In genomic region chr1:109786531-109787021, GRCh38 we compare ENCODE assay signal across 11 cellular contexts. TPM values are rescaled to one million over a fixed set of nuclear protein-coding genes. Genes with fewer than 3 reads are reported as not detected.
DNase-seq lines count a peak whose midpoint lies in the region; ATAC-seq and TF ChIP-seq lines count a peak whose summit lies in the region.
"Had no signal": no experiment of that assay in that cellular context is flagged by ENCODE, and none has a peak within 500 bp of the region (broad histone marks: within the 10 kb centered on the region; RNA-seq: fewer than 3 reads in every experiment).

No MANE protein-coding gene starts in this region.

- H3K4me3 ChIP-seq in cardiac muscle cell (no peak overlapping the region), adipocyte (ENCODE audit: low read length) (no peak overlapping the region)

- peaks cover 51% of the 10 kb centered on the region for H3K4me1 Mint-ChIP-seq in type B pancreatic cell (ENCODE audit: unreplicated experiment)

- ATAC-seq in left ventricle myocardium superior, result no peak

- DNase-seq in cardiac muscle cell (ENCODE audit: low read depth in 1 of 2, low spot score in 1 of 2) (peak in 1 of 2 donors; percentile 55), left ventricle myocardium superior (no peak), adipocyte (ENCODE audit: low read depth) (peak; percentile 27), kidney tubule cell (ENCODE audit: low spot score) (peak; percentile 53), type B pancreatic cell (ENCODE audit: extremely low spot score, unreplicated experiment) (no peak), ACHN (no peak), NCI-H1436 (lab: John Stamatoyannopoulos, UW) (no peak)
- no peak for DNase-seq in stimulated activated CD8-positive, alpha-beta memory T cell treated with anti-CD3 and anti-CD28 coated beads, Interleukin-4, amount 100 ng/mL, for 48 hours
- DNase-seq: activated T-cell treated with anti-CD3 and anti-CD28 coated beads, Interleukin-2, amount 50 U/mL, for 24 hours; C1 segment of cervical spinal cord had no signal

- peak overlapping the region; percentile 19 for H3K9ac ChIP-seq in adipocyte (ENCODE audit: low read length)

- peak overlapping the region; percentile 64 for H3K27ac Mint-ChIP-seq in type B pancreatic cell
- H3K27ac Mint-ChIP-seq: activated T-cell treated with anti-CD3 and anti-CD28 coated beads, Interleukin-2, amount 50 U/mL, for 24 hours; memory B cell had no signal

- peak overlapping the region; percentile 73 for H3K27ac ChIP-seq in cardiac muscle cell

- in situ Hi-C loops in ACHN (cut with HindIII; ENCODE audit: low pct_ligation_motif_present, low pct_unique_long_range_greater_than_20kb, low sequenced_read_pairs), result loop anchor here (25.0 kb wide), 2 partner anchors 101 to 201 kb away; partner anchors contain the start of gene AHCYL1

- no peaks in the 10 kb centered on the region for H3K27me3 Mint-ChIP-seq in type B pancreatic cell
- H3K27me3 Mint-ChIP-seq: activated T-cell treated with anti-CD3 and anti-CD28 coated beads, Interleukin-2, amount 50 U/mL, for 24 hours had no signal

- no peaks in the 10 kb centered on the region for H3K36me3 ChIP-seq in cardiac muscle cell
- H3K36me3 ChIP-seq in adipocyte (ENCODE audit: control insufficient read depth, insufficient read depth, low read length, severe bottlenecking), result no peaks in the 10 kb centered on the region

- peaks cover 61% of the 10 kb centered on the region for H3K4me1 ChIP-seq in cardiac muscle cell (ENCODE audit: low read depth)
- peaks cover 55% of the 10 kb centered on the region for H3K4me1 ChIP-seq in adipocyte (ENCODE audit: control insufficient read depth, insufficient read depth, low read length)

- no peaks in the 10 kb centered on the region for H3K27me3 ChIP-seq in cardiac muscle cell
- no peaks in the 10 kb centered on the region for H3K27me3 ChIP-seq in adipocyte (replicated peaks; ENCODE audit: control insufficient read depth, insufficient read depth, low read length)

- intact Hi-C loops in left ventricle myocardium superior (cut with micrococcal nuclease), result no loop called here

- H3K9me3 Mint-ChIP-seq in type B pancreatic cell, result no peaks in the 10 kb centered on the region
- H3K9me3 Mint-ChIP-seq: activated T-cell treated with anti-CD3 and anti-CD28 coated beads, Interleukin-2, amount 50 U/mL, for 24 hours; memory B cell had no signal

- H3K4me3 Mint-ChIP-seq in type B pancreatic cell, result no peak overlapping the region
- H3K4me3 Mint-ChIP-seq: activated T-cell treated with anti-CD3 and anti-CD28 coated beads, Interleukin-2, amount 50 U/mL, for 24 hours; memory B cell had no signal

- no peaks in the 10 kb centered on the region for H3K36me3 Mint-ChIP-seq in type B pancreatic cell
- H3K36me3 Mint-ChIP-seq: memory B cell had no signal

- H3K9me3 ChIP-seq in cardiac muscle cell (ENCODE audit: low read depth), result no peaks in the 10 kb centered on the region
- no peaks in the 10 kb centered on the region for H3K9me3 ChIP-seq in adipocyte (ENCODE audit: control insufficient read depth, low read length)

- no peak for TF ChIP-seq CTCF in cardiac muscle cell (IDR thresholded peaks at IDR 0.05; ENCODE audit: low read depth, low read length)
- no peak for TF ChIP-seq CTCF in type B pancreatic cell (conservative IDR thresholded peaks at IDR 0.05)

RNA-seq across cellular contexts. Expression of gene EPS8L3, which starts 22.9 kb away (rescaled TPM):
- total RNA-seq in cardiac muscle cell (not detected in 2 replicates), left ventricle myocardium superior (not detected), type B pancreatic cell (ENCODE audit: low replicate concordance) (9.9 and 19.1 TPM in 2 replicates)
- polyA plus RNA-seq in cardiac muscle cell, result 0.28 TPM in 1 of 2 replicates, not detected in the other

RNA-seq across cellular contexts. Expression of gene GSTM3, which starts 45.7 kb away (rescaled TPM):
- total RNA-seq in cardiac muscle cell, result 46.9 and 65.8 TPM in 2 replicates
- 139 and 167 TPM in 2 replicates for polyA plus RNA-seq in cardiac muscle cell
- total RNA-seq in left ventricle myocardium superior, result 113 TPM
- 32.9 and 78.4 TPM in 2 replicates for total RNA-seq in type B pancreatic cell (ENCODE audit: low replicate concordance)

Comparison
In these comparisons a context has a peak if more than half of its experiments do, and no peak if none do; other contexts are left out.
1. DNase-seq: peak in adipocyte (single experiment) and kidney tubule cell (single experiment); none in left ventricle myocardium superior (single experiment), type B pancreatic cell (single experiment), stimulated activated CD8-positive, alpha-beta memory T cell treated with anti-CD3 and anti-CD28 coated beads, Interleukin-4, amount 100 ng/mL, for 48 hours (single experiment), ACHN (single experiment) and NCI-H1436 (single experiment).